ENCODE assay signal across 18 cellular contexts in the genomic region with DNA sequence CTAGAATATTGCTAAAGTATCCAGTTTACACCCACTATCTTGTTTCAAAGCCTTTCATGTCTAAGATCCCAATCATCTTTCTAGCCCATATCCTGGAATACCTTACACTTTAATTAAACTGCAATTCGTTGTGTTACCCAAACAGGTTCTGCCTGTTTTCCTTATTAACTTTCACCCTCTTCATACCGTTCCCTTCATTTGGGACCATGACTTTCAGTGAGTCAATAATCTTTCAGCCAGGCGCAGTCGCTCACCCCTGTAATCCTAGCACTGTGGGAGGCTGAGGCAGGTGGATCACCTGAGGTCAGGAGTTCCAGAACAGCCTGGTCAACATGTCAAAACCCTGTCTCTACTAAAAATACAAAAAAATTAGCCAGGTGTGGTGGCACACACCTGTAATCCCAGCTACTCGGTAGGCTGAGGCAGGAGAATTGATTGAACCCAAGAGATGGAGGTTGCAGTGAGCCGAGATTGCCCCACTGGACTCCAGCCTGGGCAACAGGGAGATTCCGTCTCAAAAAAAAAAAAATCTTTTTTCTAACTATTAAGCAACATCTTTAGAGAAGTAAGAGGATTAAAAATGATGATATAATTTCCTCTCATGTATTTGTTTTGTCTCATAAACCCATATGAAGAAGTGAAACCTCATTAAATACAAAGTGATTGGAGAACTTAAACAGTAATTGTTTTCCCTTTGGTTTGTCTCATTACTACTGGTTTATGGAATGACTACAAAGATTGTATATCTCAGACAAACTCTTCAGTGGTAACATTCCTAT. TPM values are rescaled to one million over a fixed set of nuclear protein-coding genes. Genes with fewer than 3 reads are reported as not detected.
DNase-seq lines count a peak whose midpoint lies in the region; ATAC-seq, FAIRE-seq and TF ChIP-seq lines count a peak whose summit lies in the region.
"Had no signal": no experiment of that assay in that cellular context is flagged by ENCODE, and none has a peak within 500 bp of the region (broad histone marks: within the 10 kb centered on the region; RNA-seq: fewer than 3 reads in every experiment).

No MANE protein-coding gene starts in this region.

- 61% methylated on average over 7 of the region's 7 CpGs for WGBS in prostate gland

- no peak overlapping the region for H3K4me3 ChIP-seq in prostate gland

- peaks cover 3 to 8% of the 10 kb centered on the region in 2 donors for H3K36me3 Mint-ChIP-seq in activated naive CD4-positive, alpha-beta T cell treated with anti-CD3 and anti-CD28 coated beads, Interleukin-2, amount 50 U/mL, for 72 hours

- no peak for TF ChIP-seq POLR2A in GM12891 (IDR thresholded peaks at IDR 0.05; ENCODE audit: low read depth, low read length)
- no peak for TF ChIP-seq POLR2A in prostate gland (IDR thresholded peaks at IDR 0.05)

- TF ChIP-seq CTCF in prostate gland (IDR thresholded peaks at IDR 0.05): no peak

- H3K9me3 Mint-ChIP-seq in activated naive CD4-positive, alpha-beta T cell treated with anti-CD3 and anti-CD28 coated beads, Interleukin-2, amount 50 U/mL, for 72 hours: peaks cover 1 to 2% of the 10 kb centered on the region in 2 donors

- no peaks in the 10 kb centered on the region for H3K36me3 ChIP-seq in prostate gland

- no peak overlapping the region for H3K27ac ChIP-seq in epithelial cell of prostate
- no peak overlapping the region for H3K27ac ChIP-seq in prostate gland

- intact Hi-C loops in prostate gland (cut with DNase I): no loop called here

- peak overlapping the region in 1 of 2 donors; percentile 35 for H3K27ac Mint-ChIP-seq in activated naive CD4-positive, alpha-beta T cell treated with anti-CD3 and anti-CD28 coated beads, Interleukin-2, amount 50 U/mL, for 72 hours
- H3K27ac Mint-ChIP-seq: activated naive CD8-positive, alpha-beta T cell had no signal

- H3K27me3 ChIP-seq in prostate gland (replicated peaks; ENCODE audit: insufficient read depth): no peaks in the 10 kb centered on the region

- FAIRE-seq in GM12891 (lab: Jason Lieb, UNC): no peak
- FAIRE-seq: urothelium cell line had no signal

- DNase-seq in GM12891 (ENCODE audit: insufficient read length, low spot score) (no peak), NOMO-1 treated with DMSO at 0.1 percent for 48 hours (lab: John Stamatoyannopoulos, UW; ENCODE audit: unreplicated experiment) (peak; percentile 92), epithelial cell of prostate (ENCODE audit: low read depth, low spot score) (peak; percentile 36), prostate gland (ENCODE audit: low spot score) (peak; percentile 11), cerebellar nuclear complex (lab: John Stamatoyannopoulos, UW) (no peak), SKM-1 (lab: John Stamatoyannopoulos, UW; ENCODE audit: unreplicated experiment) (no peak)
- no peak for DNase-seq in activated naive CD4-positive, alpha-beta T cell treated with anti-CD3 and anti-CD28 coated beads, Interleukin-2, amount 50 U/mL, for 72 hours (ENCODE audit: low spot score in 2 of 2)
- DNase-seq: activated CD4-positive, alpha-beta T cell treated with anti-CD3 and anti-CD28 coated beads for 1 hour; activated CD8-positive, alpha-beta memory T cell treated with anti-CD3 and anti-CD28 coated beads, Interleukin-2, amount 50 U/mL, for 4 hours; central memory CD4-positive, alpha-beta T cell; DMS79; foreskin melanocyte; mesendoderm; NCI-H1694 treated with DMSO at 0.1 percent for 48 hours; NCI-H69 had no signal

- no peaks in the 10 kb centered on the region for H3K9me3 ChIP-seq in prostate gland

- no peak for ATAC-seq in activated naive CD4-positive, alpha-beta T cell treated with anti-CD3 and anti-CD28 coated beads, Interleukin-2, amount 50 U/mL, for 72 hours
- no peak for ATAC-seq in HG02885 (IDR thresholded peaks at IDR 0.05; ENCODE audit: poor library complexity, unreplicated experiment)

- H3K4me1 ChIP-seq in prostate gland (replicated peaks): no peaks in the 10 kb centered on the region

TF ChIP-seq in GM12891, 5 proteins besides CTCF, POLR2A, EP300 and RAD21:
- TF ChIP-seq SPI1 (IDR thresholded peaks at IDR 0.05; ENCODE audit: low read depth, low read length): peak; percentile 34; the same call in 1 of the 2 replicates
- TF ChIP-seq POU2F2 (IDR thresholded peaks at IDR 0.05; ENCODE audit: low read depth, low read length): no peak

RNA-seq across cellular contexts. Expression of a gene that starts 20.7 kb away (rescaled TPM):
- polyA plus RNA-seq in GM12891 (2012; ENCODE audit: low read depth, missing spikeins): 10.6 TPM
- 1 to 10 TPM in 1 of 2 donors, under 1 TPM in 1; 0.23 to 3.2 TPM for total RNA-seq in prostate gland
- 10 to 100 TPM; 10.8 to 21.1 TPM for total RNA-seq in activated naive CD4-positive, alpha-beta T cell treated with anti-CD3 and anti-CD28 coated beads, Interleukin-2, amount 50 U/mL, for 72 hours

RNA-seq across cellular contexts. Expression of a gene that starts 43.2 kb away (rescaled TPM):
- polyA plus RNA-seq in GM12891 (2012; ENCODE audit: low read depth, missing spikeins): 142 TPM
- total RNA-seq in prostate gland: 100 to 1,000 TPM; 374 to 600 TPM
- 100 to 1,000 TPM; 382 to 415 TPM for total RNA-seq in activated naive CD4-positive, alpha-beta T cell treated with anti-CD3 and anti-CD28 coated beads, Interleukin-2, amount 50 U/mL, for 72 hours

Comparison
In these comparisons a context has a peak if more than half of its experiments do, and no peak if none do; other contexts are left out.
1. DNase-seq: peak in NOMO-1 treated with DMSO at 0.1 percent for 48 hours (single experiment), epithelial cell of prostate (single experiment) and prostate gland (single experiment); none in GM12891 (single experiment), activated naive CD4-positive, alpha-beta T cell treated with anti-CD3 and anti-CD28 coated beads, Interleukin-2, amount 50 U/mL, for 72 hours (0 of 2), cerebellar nuclear complex (0 of 2) and SKM-1 (single experiment).